9 cellular contexts compared by ENCODE assay signal in the genomic region with DNA sequence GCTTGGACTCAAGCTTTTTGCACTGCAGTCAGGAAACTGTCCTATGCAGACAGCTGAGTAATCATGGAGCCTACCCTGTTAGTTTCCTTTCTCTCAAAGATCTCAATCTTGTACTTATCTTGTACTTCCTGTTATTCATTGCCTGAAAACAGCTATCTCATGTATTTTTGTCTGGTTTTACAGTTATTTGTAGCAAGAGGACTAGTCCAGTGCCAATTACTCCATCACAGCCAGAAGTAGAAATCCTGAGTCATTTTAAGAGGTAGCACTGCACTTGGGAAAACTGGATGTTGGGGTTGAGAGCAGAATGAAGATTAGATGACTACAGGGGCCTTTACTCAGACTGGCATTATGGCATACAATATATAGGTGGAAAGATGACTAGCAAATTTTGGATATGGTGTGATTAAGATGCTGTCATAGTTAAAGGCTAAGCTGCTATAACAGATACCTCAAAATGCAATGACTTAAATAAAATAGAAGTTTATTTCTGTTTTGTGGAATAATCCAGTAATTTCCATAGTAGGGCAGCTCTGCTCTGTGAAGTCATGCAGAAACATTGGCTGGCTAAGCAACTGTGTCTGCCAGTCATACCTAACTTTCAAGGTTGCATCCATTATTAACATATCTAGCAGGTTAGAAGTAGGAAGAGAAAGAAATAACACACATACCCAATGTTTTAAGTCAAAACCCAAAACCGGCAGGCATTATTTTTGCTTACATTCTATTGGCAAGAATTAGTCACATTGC. TPM values are rescaled to one million over a fixed set of nuclear protein-coding genes. Genes with fewer than 3 reads are reported as not detected.
DNase-seq lines count a peak whose midpoint lies in the region; ATAC-seq and TF ChIP-seq lines count a peak whose summit lies in the region.
"Had no signal": no experiment of that assay in that cellular context is flagged by ENCODE, and none has a peak within 500 bp of the region (broad histone marks: within the 10 kb centered on the region; RNA-seq: fewer than 3 reads in every experiment).

No MANE protein-coding gene starts in this region.

- peak overlapping the region in 6 of 8 donors; percentile 31 to 74 (median 59) for H3K4me3 Mint-ChIP-seq in CD4-positive, alpha-beta memory T cell

- ATAC-seq in GM21447 (IDR thresholded peaks at IDR 0.05; ENCODE audit: unreplicated experiment) (peak; percentile 69), heart right ventricle (peak in 6 of 8 donors; percentile 42 to 78 (median 61)), GM19455 (IDR thresholded peaks at IDR 0.05; ENCODE audit: unreplicated experiment) (no peak), GM19467 (IDR thresholded peaks at IDR 0.05; ENCODE audit: unreplicated experiment) (no peak)

- no peaks in the 10 kb centered on the region for H3K27me3 ChIP-seq in CD4-positive, alpha-beta memory T cell (ENCODE audit: insufficient read depth, low read length)
- H3K27me3 ChIP-seq in heart right ventricle: no peaks in the 10 kb centered on the region

- POLR2A ChIA-PET in CD4-positive, alpha-beta memory T cell (lab: Charles Lee; ENCODE audit: partially characterized antibody): interaction anchor here (0.5 to 4.3 kb wide), 11 partner anchors 10 to 428 kb away, joined by 3 to 39 read pairs (median 4); a partner anchor contains a TSS

- H3K27ac Mint-ChIP-seq in CD4-positive, alpha-beta memory T cell: peak overlapping the region; percentile 73 to 95 (median 84)

- H3K9me3 Mint-ChIP-seq in CD4-positive, alpha-beta memory T cell: peaks cover 0 to 2% (median 0%) of the 10 kb centered on the region in 8 donors

- H3K27ac ChIP-seq in CD4-positive, alpha-beta memory T cell (ENCODE audit: low read depth, low read length): no peak overlapping the region
- H3K27ac ChIP-seq in heart right ventricle: peak overlapping the region in 2 of 10 donors; percentile 42 to 68
- H3K27ac ChIP-seq: PC-9 had no signal

- WGBS in heart right ventricle, 2 donors: 92 to 93% methylated on average over 1 of the region's 1 CpG

- H3K36me3 ChIP-seq in CD4-positive, alpha-beta memory T cell (ENCODE audit: insufficient read depth, low read length): no peaks in the 10 kb centered on the region
- H3K36me3 ChIP-seq in heart right ventricle: no peaks in the 10 kb centered on the region

- H3K36me3 Mint-ChIP-seq in CD4-positive, alpha-beta memory T cell: no peaks in the 10 kb centered on the region

- CTCF ChIA-PET in CD4-positive, alpha-beta memory T cell (lab: Charles Lee; ENCODE audit: partially characterized antibody): interaction anchor here (1.5 to 1.6 kb wide), 2 partner anchors 12 to 66 kb away, joined by 3 to 9 read pairs; no protein-coding TSS in a partner anchor

- peaks cover 24% of the 10 kb centered on the region for H3K4me1 ChIP-seq in CD4-positive, alpha-beta memory T cell (ENCODE audit: insufficient read depth, low read length)
- H3K4me1 ChIP-seq in heart right ventricle: peaks cover 0 to 15% (median 10%) of the 10 kb centered on the region in 9 donors

- TF ChIP-seq CTCF in heart right ventricle (IDR thresholded peaks at IDR 0.05): no peak

- no peaks in the 10 kb centered on the region for H3K9me3 ChIP-seq in CD4-positive, alpha-beta memory T cell (ENCODE audit: control insufficient read depth in 1 of 2, low read length in 2 of 2)
- H3K9me3 ChIP-seq in heart right ventricle: no peaks in the 10 kb centered on the region

- H3K4me1 Mint-ChIP-seq in CD4-positive, alpha-beta memory T cell: peaks cover 17 to 28% (median 22%) of the 10 kb centered on the region in 4 donors

- intact Hi-C loops in CD4-positive, alpha-beta memory T cell (cut with micrococcal nuclease): loop anchor here (1.0 to 5.0 kb wide), 2 partner anchors 21 to 38 kb away; a partner anchor contains a TSS
- intact Hi-C loops in heart right ventricle (cut with DNase I): no loop called here

- peaks cover 0 to 1% of the 10 kb centered on the region in 2 donors for H3K27me3 Mint-ChIP-seq in CD4-positive, alpha-beta memory T cell

- DNase-seq in CD4-positive, alpha-beta memory T cell: peak; percentile 26 to 48 (median 35)
- peak; percentile 68 for DNase-seq in SIG-M5 treated with dmso at 0.1 percent for 504 hours (lab: John Stamatoyannopoulos, UW; ENCODE audit: unreplicated experiment)
- no peak for DNase-seq in heart right ventricle
- no peak for DNase-seq in HuH-7 (ENCODE audit: low spot score)
- DNase-seq in cerebellar cortex (ENCODE audit: low spot score): no peak
- DNase-seq: PC-9 had no signal

- H3K4me3 ChIP-seq in CD4-positive, alpha-beta memory T cell (ENCODE audit: low read length in 2 of 2): no peak overlapping the region
- no peak overlapping the region for H3K4me3 ChIP-seq in heart right ventricle
- H3K4me3 ChIP-seq: PC-9 had no signal

RNA-seq across cellular contexts. Expression of a gene that starts 21.1 kb away (rescaled TPM):
- 10 to 100 TPM; 83.3 to 83.6 TPM for total RNA-seq in CD4-positive, alpha-beta memory T cell
- 10 to 100 TPM; 78.5 to 81.3 TPM for polyA plus RNA-seq in CD4-positive, alpha-beta memory T cell
- total RNA-seq in heart right ventricle: 100 to 1,000 TPM; 129 to 180 (median 160) TPM
- 10 to 100 TPM; 31.3 to 96.7 TPM for polyA plus RNA-seq in heart right ventricle

RNA-seq across cellular contexts. Expression of a gene that starts 39.3 kb away (rescaled TPM):
- 10 to 100 TPM; 33.7 to 35.0 TPM for total RNA-seq in CD4-positive, alpha-beta memory T cell
- 1 to 10 TPM; 1.8 to 6.4 TPM for polyA plus RNA-seq in CD4-positive, alpha-beta memory T cell
- 10 to 100 TPM; 33.2 to 83.0 (median 59.1) TPM for total RNA-seq in heart right ventricle
- 10 to 100 TPM; 31.8 to 40.1 TPM for polyA plus RNA-seq in heart right ventricle

Comparison
In these comparisons a context has a peak if more than half of its experiments do, and no peak if none do; other contexts are left out.
1. DNase-seq: peak in CD4-positive, alpha-beta memory T cell (5 of 5) and SIG-M5 treated with dmso at 0.1 percent for 504 hours (single experiment); none in heart right ventricle (0 of 2), HuH-7 (single experiment) and cerebellar cortex (single experiment).
2. ATAC-seq: peak in GM21447 (single experiment) and heart right ventricle (6 of 8); none in GM19455 (single experiment) and GM19467 (single experiment).